Comparison of ENCODE assay signal across 23 cellular contexts in genomic region chr10:8908013-8908412, GRCh38.
"Had no signal": no experiment of that assay in that cellular context is flagged by ENCODE, and none has a peak within 500 bp of the region (broad histone marks: within the 10 kb centered on the region; RNA-seq: fewer than 3 reads in every experiment).

No MANE protein-coding gene starts in this region.

- FAIRE-seq: endothelial cell of umbilical vein had no signal

- H3K27ac ChIP-seq: body of pancreas, colonic mucosa, gastroesophageal sphincter, right lobe of liver, tibial nerve had no signal

- H3K4me1 ChIP-seq: colonic mucosa, gastroesophageal sphincter, tibial nerve had no signal

- DNase-seq: activated B cell treated with CpG ODN at 0.5 μM for 24 hours; activated CD4-positive, alpha-beta T cell treated with anti-CD3 and anti-CD28 coated beads, Interleukin-2, amount 50 U/mL, for 1 hour; activated CD8-positive, alpha-beta memory T cell treated with anti-CD3 and anti-CD28 coated beads, Interleukin-2, amount 10 ng/mL, durations not matched to agents 7 days and 5 days; activated CD8-positive, alpha-beta T cell treated with anti-CD3 and anti-CD28 coated beads for 36 hours; activated T-cell treated with anti-CD3 and anti-CD28 coated beads, Interleukin-2, amount 50 U/mL, for 48 hours; aorta; body of pancreas; colonic mucosa; effector memory CD4-positive, alpha-beta T cell; head of caudate nucleus; hippocampal formation; immature natural killer cell; midbrain; natural killer cell; posterior cingulate gyrus; right lobe of liver; stimulated activated CD4-positive, alpha-beta T cell treated with anti-CD3 and anti-CD28 coated beads, Interleukin-2, amount 100 ng/mL, for 48 hours; stimulated activated naive CD4-positive, alpha-beta T cell treated with Interleukin-2 at 50 U/mL for 16 hours; SW 1271; T1000 had no signal

- H3K27me3 ChIP-seq: body of pancreas, colonic mucosa, gastroesophageal sphincter, right lobe of liver, tibial nerve had no signal

- H3K36me3 ChIP-seq: colonic mucosa, gastroesophageal sphincter, right lobe of liver, tibial nerve had no signal

- H3K9me3 ChIP-seq: body of pancreas, colonic mucosa, gastroesophageal sphincter, right lobe of liver, tibial nerve had no signal

- H3K4me3 ChIP-seq: body of pancreas, colonic mucosa, gastroesophageal sphincter, right lobe of liver, tibial nerve had no signal
